In the genomic region with DNA sequence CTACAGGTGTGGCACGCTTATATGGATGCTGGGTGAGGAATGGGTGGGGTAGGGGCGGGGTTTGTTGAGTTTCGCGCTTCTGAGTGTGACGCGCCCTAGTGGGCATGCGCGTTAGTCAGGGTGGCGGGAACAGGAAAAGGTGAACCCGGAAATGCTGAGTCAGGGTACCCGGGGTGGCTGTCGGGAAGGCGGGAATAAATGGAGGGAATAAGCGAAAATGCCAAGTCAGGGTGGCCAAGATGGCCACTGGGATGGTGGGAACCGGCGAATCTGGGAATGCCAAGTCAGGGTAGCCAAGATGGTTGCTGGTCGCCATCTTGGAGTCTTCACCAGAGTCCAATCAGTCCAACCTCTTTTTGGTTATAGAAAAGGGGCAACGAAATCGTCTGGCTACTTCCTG, we compare ENCODE assay signal across 1 cellular context.
TF ChIP-seq lines count a peak whose summit lies in the region.

No MANE protein-coding gene starts in this region.

TF ChIP-seq in H1, 55 proteins besides CTCF, POLR2A, EP300 and RAD21 (continued from another document):
- no peak for TF ChIP-seq SRF (IDR thresholded peaks at IDR 0.05; ENCODE audit: low read depth, low read length)
- TF ChIP-seq BACH1 (IDR thresholded peaks at IDR 0.05; ENCODE audit: low read length), result peak; percentile 56
- TF ChIP-seq, protein P1, sequence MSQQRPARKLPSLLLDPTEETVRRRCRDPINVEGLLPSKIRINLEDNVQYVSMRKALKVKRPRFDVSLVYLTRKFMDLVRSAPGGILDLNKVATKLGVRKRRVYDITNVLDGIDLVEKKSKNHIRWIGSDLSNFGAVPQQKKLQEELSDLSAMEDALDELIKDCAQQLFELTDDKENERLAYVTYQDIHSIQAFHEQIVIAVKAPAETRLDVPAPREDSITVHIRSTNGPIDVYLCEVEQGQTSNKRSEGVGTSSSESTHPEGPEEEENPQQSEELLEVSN (IDR thresholded peaks at IDR 0.05), result no peak
- no peak for TF ChIP-seq ZNF274 (IDR thresholded peaks at IDR 0.05; ENCODE audit: borderline replicate concordance, extremely low read depth, low read length)
- TF ChIP-seq SP2 (IDR thresholded peaks at IDR 0.05; ENCODE audit: low read length), result no peak
- TF ChIP-seq BRCA1 (IDR thresholded peaks at IDR 0.05; ENCODE audit: low read depth, low read length), result no peak
- no peak for TF ChIP-seq SP1 (IDR thresholded peaks at IDR 0.05; ENCODE audit: low read depth, low read length)
- TF ChIP-seq KDM5A (IDR thresholded peaks at IDR 0.05; ENCODE audit: low read length), result no peak
- TF ChIP-seq GTF2F1 (IDR thresholded peaks at IDR 0.05; ENCODE audit: borderline replicate concordance, low read depth, low read length), result no peak
- no peak for TF ChIP-seq RFX5 (IDR thresholded peaks at IDR 0.05; ENCODE audit: borderline replicate concordance, low read depth, low read length)
